In the genomic region with DNA sequence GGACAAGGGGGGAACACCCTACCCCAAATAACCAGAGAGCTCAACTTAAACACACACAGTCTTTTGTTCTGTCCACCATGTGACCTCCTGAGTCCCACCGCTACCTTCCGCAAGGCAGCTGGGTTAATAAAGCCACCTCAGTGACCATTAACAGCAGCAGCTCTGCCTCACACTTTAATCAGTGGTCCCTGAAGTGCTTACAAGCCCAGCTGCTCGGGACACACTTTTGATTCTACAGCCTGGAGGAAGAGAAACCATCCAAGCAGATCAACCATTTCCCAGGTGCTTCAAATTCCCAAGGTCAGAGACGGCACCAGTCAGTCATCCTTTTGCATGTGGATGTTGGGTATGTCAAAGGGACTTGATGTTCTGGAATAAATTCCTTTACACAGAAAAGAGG, we compare ENCODE assay signal across 1 cellular context.
TF ChIP-seq lines count a peak whose summit lies in the region.

No MANE protein-coding gene starts in this region.

TF ChIP-seq in IMR-90, 13 proteins besides CTCF, POLR2A, EP300 and RAD21 (continued from another document):
- TF ChIP-seq, protein P1, sequence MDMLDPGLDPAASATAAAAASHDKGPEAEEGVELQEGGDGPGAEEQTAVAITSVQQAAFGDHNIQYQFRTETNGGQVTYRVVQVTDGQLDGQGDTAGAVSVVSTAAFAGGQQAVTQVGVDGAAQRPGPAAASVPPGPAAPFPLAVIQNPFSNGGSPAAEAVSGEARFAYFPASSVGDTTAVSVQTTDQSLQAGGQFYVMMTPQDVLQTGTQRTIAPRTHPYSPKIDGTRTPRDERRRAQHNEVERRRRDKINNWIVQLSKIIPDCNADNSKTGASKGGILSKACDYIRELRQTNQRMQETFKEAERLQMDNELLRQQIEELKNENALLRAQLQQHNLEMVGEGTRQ (IDR thresholded peaks at IDR 0.05; ENCODE audit: low read depth, low read length) = no peak
- TF ChIP-seq, protein P2, sequence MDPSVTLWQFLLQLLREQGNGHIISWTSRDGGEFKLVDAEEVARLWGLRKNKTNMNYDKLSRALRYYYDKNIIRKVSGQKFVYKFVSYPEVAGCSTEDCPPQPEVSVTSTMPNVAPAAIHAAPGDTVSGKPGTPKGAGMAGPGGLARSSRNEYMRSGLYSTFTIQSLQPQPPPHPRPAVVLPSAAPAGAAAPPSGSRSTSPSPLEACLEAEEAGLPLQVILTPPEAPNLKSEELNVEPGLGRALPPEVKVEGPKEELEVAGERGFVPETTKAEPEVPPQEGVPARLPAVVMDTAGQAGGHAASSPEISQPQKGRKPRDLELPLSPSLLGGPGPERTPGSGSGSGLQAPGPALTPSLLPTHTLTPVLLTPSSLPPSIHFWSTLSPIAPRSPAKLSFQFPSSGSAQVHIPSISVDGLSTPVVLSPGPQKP (IDR thresholded peaks at IDR 0.05; ENCODE audit: borderline replicate concordance, low read depth, low read length) = no peak
